Comparison of ENCODE assay signal across 29 cellular contexts in genomic region chr14:79493081-79493652, GRCh38.
"Had no signal": no experiment of that assay in that cellular context is flagged by ENCODE, and none has a peak within 500 bp of the region (broad histone marks: within the 10 kb centered on the region; RNA-seq: fewer than 3 reads in every experiment).

No MANE protein-coding gene starts in this region.

- H3K27ac ChIP-seq: left ventricle myocardium inferior, pancreas, prostate gland, skin epidermis, stomach, testis, thyroid gland, transverse colon, upper lobe of left lung, vagina had no signal

- H3K9me3 ChIP-seq: left ventricle myocardium inferior, mucosa of descending colon, pancreas, prostate gland, stomach, testis, thyroid gland, transverse colon, upper lobe of left lung, vagina had no signal

- H3K4me3 ChIP-seq: left ventricle myocardium inferior, lung, mucosa of descending colon, pancreas, prostate gland, skin epidermis, stomach, testis, thyroid gland, transverse colon, upper lobe of left lung, vagina had no signal

- DNase-seq: immature natural killer cell; kidney; left ventricle myocardium inferior; mesendoderm; midbrain; mucosa of descending colon; naive thymus-derived CD4-positive, alpha-beta T cell; nucleus accumbens; pancreas; posterior cingulate gyrus; retina; right cardiac atrium; stimulated activated CD4-positive, alpha-beta T cell treated with anti-CD3 and anti-CD28 coated beads, Interleukin-12 subunit alpha, Interleukin-12 subunit beta, amount 100 ng/mL, for 4 hours; stimulated activated CD4-positive, alpha-beta T cell treated with anti-CD3 and anti-CD28 coated beads, Interleukin-15, amount 100 ng/mL, for 24 hours; stimulated activated CD4-positive, alpha-beta T cell treated with anti-CD3 and anti-CD28 coated beads, Interleukin-2, amount 100 ng/mL, for 24 hours; stimulated activated CD4-positive, alpha-beta T cell treated with anti-CD3 and anti-CD28 coated beads, Interleukin-4, amount 100 ng/mL, for 1 hour; stimulated activated naive B cell treated with anti-CD40 and anti-IgM and Interleukin-4, amounts not matched to agents 10 μg/mL and 1 μg/mL and 100 μg/mL, for 72 hours; stimulated activated naive CD8-positive, alpha-beta T cell treated with anti-CD3 and anti-CD28 coated beads, Interleukin-15, Interleukin-2, amounts not matched to agents 100 U/mL and 50 U/mL, for 24 hours; stomach; testis; thyroid gland; transverse colon; upper lobe of left lung had no signal

- H3K27me3 ChIP-seq: pancreas, stomach, testis, thyroid gland, transverse colon, upper lobe of left lung, vagina had no signal

- H3K36me3 ChIP-seq: left ventricle myocardium inferior, pancreas, prostate gland, stomach, thyroid gland, transverse colon, upper lobe of left lung, vagina had no signal

- ATAC-seq: mucosa of descending colon; naive thymus-derived CD4-positive, alpha-beta T cell; natural killer cell treated with Interleukin-12 subunit alpha and Interleukin-12 subunit beta and Interleukin-15 and Interleukin-18, amount 100 ng/mL, for 72 hours; pancreas; right cardiac atrium; sciatic nerve; stimulated activated naive B cell treated with anti-CD40 and anti-IgM and Interleukin-4, amounts not matched to agents 10 μg/mL and 1 μg/mL and 100 μg/mL, for 72 hours; stimulated activated naive CD8-positive, alpha-beta T cell treated with anti-CD3 and anti-CD28 coated beads, Interleukin-15, Interleukin-2, amounts not matched to agents 100 U/mL and 50 U/mL, for 24 hours had no signal

- H3K4me1 ChIP-seq: left ventricle myocardium inferior, pancreas, prostate gland, stomach, testis, thyroid gland, transverse colon, upper lobe of left lung, vagina had no signal
